Comparison of ENCODE assay signal across 3 cellular contexts in the genomic region with DNA sequence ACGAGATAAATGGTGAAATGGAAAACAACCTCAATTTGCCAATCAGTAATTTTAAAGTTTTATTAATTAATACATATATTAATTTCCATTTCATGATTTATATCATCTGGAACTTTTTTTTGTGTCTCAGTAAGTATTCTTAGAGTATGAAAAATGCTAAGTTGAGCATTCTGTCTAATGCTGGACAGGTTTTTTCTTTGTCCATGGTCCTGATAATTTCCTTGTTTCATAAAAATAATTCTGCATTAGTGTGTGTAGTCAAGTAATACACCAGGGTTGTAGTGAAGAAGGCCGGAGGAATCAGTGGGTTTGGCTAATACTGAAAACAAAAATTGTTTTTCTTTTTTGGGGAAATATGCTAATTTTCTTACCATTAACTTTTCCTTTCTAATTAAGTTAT.
TF ChIP-seq lines count a peak whose summit lies in the region.

No MANE protein-coding gene starts in this region.

TF ChIP-seq in liver, 16 proteins besides CTCF, POLR2A, EP300 and RAD21:
- TF ChIP-seq, protein P1, sequence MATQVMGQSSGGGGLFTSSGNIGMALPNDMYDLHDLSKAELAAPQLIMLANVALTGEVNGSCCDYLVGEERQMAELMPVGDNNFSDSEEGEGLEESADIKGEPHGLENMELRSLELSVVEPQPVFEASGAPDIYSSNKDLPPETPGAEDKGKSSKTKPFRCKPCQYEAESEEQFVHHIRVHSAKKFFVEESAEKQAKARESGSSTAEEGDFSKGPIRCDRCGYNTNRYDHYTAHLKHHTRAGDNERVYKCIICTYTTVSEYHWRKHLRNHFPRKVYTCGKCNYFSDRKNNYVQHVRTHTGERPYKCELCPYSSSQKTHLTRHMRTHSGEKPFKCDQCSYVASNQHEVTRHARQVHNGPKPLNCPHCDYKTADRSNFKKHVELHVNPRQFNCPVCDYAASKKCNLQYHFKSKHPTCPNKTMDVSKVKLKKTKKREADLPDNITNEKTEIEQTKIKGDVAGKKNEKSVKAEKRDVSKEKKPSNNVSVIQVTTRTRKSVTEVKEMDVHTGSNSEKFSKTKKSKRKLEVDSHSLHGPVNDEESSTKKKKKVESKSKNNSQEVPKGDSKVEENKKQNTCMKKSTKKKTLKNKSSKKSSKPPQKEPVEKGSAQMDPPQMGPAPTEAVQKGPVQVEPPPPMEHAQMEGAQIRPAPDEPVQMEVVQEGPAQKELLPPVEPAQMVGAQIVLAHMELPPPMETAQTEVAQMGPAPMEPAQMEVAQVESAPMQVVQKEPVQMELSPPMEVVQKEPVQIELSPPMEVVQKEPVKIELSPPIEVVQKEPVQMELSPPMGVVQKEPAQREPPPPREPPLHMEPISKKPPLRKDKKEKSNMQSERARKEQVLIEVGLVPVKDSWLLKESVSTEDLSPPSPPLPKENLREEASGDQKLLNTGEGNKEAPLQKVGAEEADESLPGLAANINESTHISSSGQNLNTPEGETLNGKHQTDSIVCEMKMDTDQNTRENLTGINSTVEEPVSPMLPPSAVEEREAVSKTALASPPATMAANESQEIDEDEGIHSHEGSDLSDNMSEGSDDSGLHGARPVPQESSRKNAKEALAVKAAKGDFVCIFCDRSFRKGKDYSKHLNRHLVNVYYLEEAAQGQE (IDR thresholded peaks at IDR 0.05) = peak; percentile 25
- no peak for TF ChIP-seq SP1 (IDR thresholded peaks at IDR 0.05)

TF ChIP-seq in HCT116, 20 proteins besides CTCF, POLR2A, EP300 and RAD21:
- TF ChIP-seq ZFX (IDR thresholded peaks at IDR 0.05) = no peak
- TF ChIP-seq, protein P1 (IDR thresholded peaks at IDR 0.05; ENCODE audit: low read depth) = 0 out of 2 replicates have a peak, but pooled peaks have one; percentile 15

TF ChIP-seq in IMR-90, 13 proteins besides CTCF, POLR2A, EP300 and RAD21:
- TF ChIP-seq MAFK (IDR thresholded peaks at IDR 0.05; ENCODE audit: low read depth, low read length) (peak; percentile 55), SMC3 (IDR thresholded peaks at IDR 0.05; ENCODE audit: low read depth, low read length) (no peak)
